In genomic region chr5:61918606-61919005, GRCh38 we compare ENCODE assay signal across 21 cellular contexts.
"Had no signal": no experiment of that assay in that cellular context is flagged by ENCODE, and none has a peak within 500 bp of the region (broad histone marks: within the 10 kb centered on the region; RNA-seq: fewer than 3 reads in every experiment).

No MANE protein-coding gene starts in this region.

- H3K27me3 Mint-ChIP-seq: activated naive CD8-positive, alpha-beta T cell; stimulated activated memory B cell treated with anti-CD40 and anti-IgM and Interleukin-4, amounts not matched to agents 10 μg/mL and 1 μg/mL and 100 μg/mL, for 72 hours; T-helper 17 cell had no signal

- DNase-seq: activated B cell treated with CpG ODN at 0.5 μM for 24 hours; activated CD4-positive, alpha-beta T cell treated with anti-CD3 and anti-CD28 coated beads for 36 hours; activated CD4-positive, alpha-beta T cell treated with anti-CD3 and anti-CD28 coated beads, Interleukin-2, amount 50 U/mL, for 4 hours; activated CD8-positive, alpha-beta memory T cell treated with anti-CD3 and anti-CD28 coated beads for 24 hours; activated CD8-positive, alpha-beta memory T cell treated with anti-CD3 and anti-CD28 coated beads, Interleukin-2, amount 50 U/mL, for 48 hours; activated naive CD4-positive, alpha-beta T cell; activated T-cell treated with anti-CD3 and anti-CD28 coated beads, Interleukin-2, amount 50 U/mL, for 4 hours; adrenal gland; colonic mucosa; immature natural killer cell; left ventricle myocardium superior; nephron progenitor cell; stimulated activated CD4-positive, alpha-beta T cell treated with anti-CD3 and anti-CD28 coated beads, Interleukin-15, amount 100 ng/mL, for 24 hours; T-helper 17 cell; transverse colon; uterus had no signal

- H3K4me1 Mint-ChIP-seq: activated B cell treated with CpG ODN at 0.5 μM for 24 hours; activated CD4-positive, alpha-beta T cell treated with anti-CD3 and anti-CD28 coated beads for 36 hours; immature natural killer cell; nephron progenitor cell; stimulated activated memory B cell treated with anti-CD40 and anti-IgM and Interleukin-4, amounts not matched to agents 10 μg/mL and 1 μg/mL and 100 μg/mL, for 72 hours; T-helper 17 cell had no signal

- H3K4me3 ChIP-seq: adrenal gland, ascending aorta, colonic mucosa, smooth muscle cell, transverse colon, uterus had no signal

- H3K27ac Mint-ChIP-seq: activated B cell treated with CpG ODN at 0.5 μM for 24 hours; activated CD4-positive, alpha-beta T cell treated with anti-CD3 and anti-CD28 coated beads for 36 hours; activated naive CD8-positive, alpha-beta T cell; activated T-helper 2 cell treated with anti-CD3 and anti-CD28 coated beads, Interferon-gamma antibody, Interleukin-2, Interleukin-4, amounts not matched to agents 10 μg/mL and 5 μg/mL and 100 μg/mL, durations not matched to agents 14 hours and 24 hours and 36 hours; immature natural killer cell; nephron progenitor cell; stimulated activated memory B cell treated with anti-CD40 and anti-IgM and Interleukin-4, amounts not matched to agents 10 μg/mL and 1 μg/mL and 100 μg/mL, for 72 hours; T-helper 17 cell had no signal

- H3K9me3 Mint-ChIP-seq: activated B cell treated with CpG ODN at 0.5 μM for 24 hours; activated T-cell treated with anti-CD3 and anti-CD28 coated beads, Interleukin-2, amount 50 U/mL, for 4 hours; activated T-helper 2 cell treated with anti-CD3 and anti-CD28 coated beads, Interferon-gamma antibody, Interleukin-2, Interleukin-4, amounts not matched to agents 10 μg/mL and 5 μg/mL and 100 μg/mL, durations not matched to agents 14 hours and 24 hours and 36 hours; stimulated activated memory B cell treated with anti-CD40 and anti-IgM and Interleukin-4, amounts not matched to agents 10 μg/mL and 1 μg/mL and 100 μg/mL, for 72 hours had no signal

- H3K27ac ChIP-seq: adrenal gland, ascending aorta, colonic mucosa, transverse colon, uterus had no signal

- H3K4me3 Mint-ChIP-seq: activated B cell treated with CpG ODN at 0.5 μM for 24 hours; activated CD4-positive, alpha-beta T cell treated with anti-CD3 and anti-CD28 coated beads for 36 hours; activated naive CD8-positive, alpha-beta T cell; activated T-cell treated with anti-CD3 and anti-CD28 coated beads, Interleukin-2, amount 50 U/mL, for 4 hours; immature natural killer cell; nephron progenitor cell; stimulated activated memory B cell treated with anti-CD40 and anti-IgM and Interleukin-4, amounts not matched to agents 10 μg/mL and 1 μg/mL and 100 μg/mL, for 72 hours; T-helper 17 cell had no signal

- H3K36me3 Mint-ChIP-seq: activated naive CD8-positive, alpha-beta T cell; immature natural killer cell; stimulated activated memory B cell treated with anti-CD40 and anti-IgM and Interleukin-4, amounts not matched to agents 10 μg/mL and 1 μg/mL and 100 μg/mL, for 72 hours had no signal
